17 cellular contexts compared by ENCODE assay signal in genomic region chr7:158270106-158270775, GRCh38.
DNase-seq lines count a peak whose midpoint lies in the region; ATAC-seq and TF ChIP-seq lines count a peak whose summit lies in the region.
"Had no signal": no experiment of that assay in that cellular context is flagged by ENCODE, and none has a peak within 500 bp of the region (broad histone marks: within the 10 kb centered on the region; RNA-seq: fewer than 3 reads in every experiment).

No MANE protein-coding gene starts in this region.

- H3K27me3 ChIP-seq in H7 (ENCODE audit: control insufficient read depth, insufficient read depth, low read length) (no peaks in the 10 kb centered on the region), left lung (peaks cover 0 to 11% of the 10 kb centered on the region in 2 donors), sigmoid colon (no peaks in the 10 kb centered on the region)
- no peaks in the 10 kb centered on the region for H3K27me3 ChIP-seq in effector memory CD4-positive, alpha-beta T cell (replicated peaks; ENCODE audit: control insufficient read depth, insufficient read depth, low read length, poor library complexity, severe bottlenecking)
- H3K27me3 ChIP-seq: SJCRH30 had no signal

- DNase-seq in H7 (peak; percentile 38), RPMI7951 (ENCODE audit: low read depth) (peak; percentile 30), left lung (peak; percentile 29 to 65), sigmoid colon (peak; percentile 57), NCI-H345 (lab: John Stamatoyannopoulos, UW) (no peak), NCI-H128 (lab: John Stamatoyannopoulos, UW; ENCODE audit: unreplicated experiment) (no peak)
- no peak for DNase-seq in effector memory CD4-positive, alpha-beta T cell
- DNase-seq: CD4-positive, alpha-beta memory T cell; GF-D8; GM23248; MM.1S; NCI-H1105 treated with DMSO at 0.1 percent for 48 hours; NCI-H187 treated with DMSO at 0.1 percent for 48 hours; NCI-H2171; SJCRH30 had no signal

- H3K27ac ChIP-seq in left lung (no peak overlapping the region), sigmoid colon (no peak overlapping the region)
- no peak overlapping the region for H3K27ac ChIP-seq in effector memory CD4-positive, alpha-beta T cell (ENCODE audit: insufficient read depth, low read length, poor library complexity, severe bottlenecking)
- H3K27ac ChIP-seq: GM23248, KMS-11, SJCRH30 had no signal

- H3K4me3 ChIP-seq in H7 (ENCODE audit: insufficient read depth, low read depth, low read length), result no peak overlapping the region
- H3K4me3 ChIP-seq in left lung, result no peak overlapping the region
- H3K4me3 ChIP-seq in sigmoid colon, result no peak overlapping the region
- no peak overlapping the region for H3K4me3 ChIP-seq in effector memory CD4-positive, alpha-beta T cell (ENCODE audit: insufficient read depth, low read depth, low read length, poor library complexity, severe bottlenecking)
- H3K4me3 ChIP-seq: GM23248, SJCRH30 had no signal

- intact Hi-C loops in left lung (cut with DNase I) (no loop called here), sigmoid colon (cut with DNase I) (no loop called here)

- TF ChIP-seq POLR2A in sigmoid colon (IDR thresholded peaks at IDR 0.05), result no peak

- H3K36me3 ChIP-seq in H7 (replicated peaks; ENCODE audit: control insufficient read depth, insufficient read depth, low read length) (no peaks in the 10 kb centered on the region), left lung (no peaks in the 10 kb centered on the region), sigmoid colon (no peaks in the 10 kb centered on the region)
- no peaks in the 10 kb centered on the region for H3K36me3 ChIP-seq in effector memory CD4-positive, alpha-beta T cell (ENCODE audit: control insufficient read depth, insufficient read depth, low read length)
- H3K36me3 ChIP-seq: SJCRH30 had no signal

- H3K4me1 ChIP-seq in left lung (no peaks in the 10 kb centered on the region), sigmoid colon (no peaks in the 10 kb centered on the region)
- no peaks in the 10 kb centered on the region for H3K4me1 ChIP-seq in effector memory CD4-positive, alpha-beta T cell (ENCODE audit: control insufficient read depth, insufficient read depth, low read length, poor library complexity, severe bottlenecking)
- H3K4me1 ChIP-seq: SJCRH30 had no signal

- no peak for TF ChIP-seq EP300 in sigmoid colon (IDR thresholded peaks at IDR 0.05)

- 86 to 91% methylated on average over 13 of the region's 13 CpGs for WGBS in sigmoid colon, 2 donors

- ATAC-seq in left lung (no peak), HG03045 (IDR thresholded peaks at IDR 0.05; ENCODE audit: unreplicated experiment) (no peak)

- TF ChIP-seq CTCF in left lung (IDR thresholded peaks at IDR 0.05), result no peak
- TF ChIP-seq CTCF in sigmoid colon (IDR thresholded peaks at IDR 0.05), result no peak

- H3K9me3 ChIP-seq in left lung (no peaks in the 10 kb centered on the region), sigmoid colon (no peaks in the 10 kb centered on the region)
- H3K9me3 ChIP-seq in effector memory CD4-positive, alpha-beta T cell (ENCODE audit: control insufficient read depth, low read length), result no peaks in the 10 kb centered on the region
- H3K9me3 ChIP-seq: SJCRH30 had no signal

Comparison
In these comparisons a context has a peak if more than half of its experiments do, and no peak if none do; other contexts are left out.
1. DNase-seq: peak in H7 (single experiment), RPMI7951 (single experiment), left lung (2 of 2) and sigmoid colon (single experiment); none in effector memory CD4-positive, alpha-beta T cell (0 of 3), NCI-H345 (single experiment) and NCI-H128 (single experiment).